ENCODE assay signal across 11 cellular contexts in genomic region chr2:27655155-27655951, GRCh38. TPM values are rescaled to one million over a fixed set of nuclear protein-coding genes. Genes with fewer than 3 reads are reported as not detected.
DNase-seq lines count a peak whose midpoint lies in the region; ATAC-seq and TF ChIP-seq lines count a peak whose summit lies in the region.
"Had no signal": no experiment of that assay in that cellular context is flagged by ENCODE, and none has a peak within 500 bp of the region (broad histone marks: within the 10 kb centered on the region; RNA-seq: fewer than 3 reads in every experiment).

No MANE protein-coding gene starts in this region.

- no peak overlapping the region for H2BK12ac ChIP-seq in mesenchymal stem cell (ENCODE audit: low read length in 2 of 2)

- H3K27ac Mint-ChIP-seq in activated CD4-positive, alpha-beta T cell treated with anti-CD3 and anti-CD28 coated beads for 36 hours: peak overlapping the region; percentile 22
- H3K27ac Mint-ChIP-seq: stimulated activated effector memory CD8-positive, alpha-beta T cell treated with anti-CD3 and anti-CD28 coated beads, Interleukin-12 subunit alpha, Interleukin-12 subunit beta, amount 100 ng/mL, for 72 hours had no signal

- H3K9me3 ChIP-seq in mesenchymal stem cell (ENCODE audit: control insufficient read depth, low read length): no peaks in the 10 kb centered on the region

- peaks cover 2% of the 10 kb centered on the region for H3K4me1 ChIP-seq in mesenchymal stem cell (ENCODE audit: control insufficient read depth, insufficient read depth, low read depth, low read length)

- peaks cover 50% of the 10 kb centered on the region for H3K36me3 ChIP-seq in brain microvascular endothelial cell (replicated peaks)
- H3K36me3 ChIP-seq in mesenchymal stem cell (ENCODE audit: control insufficient read depth in 1 of 2, insufficient read depth in 2 of 2, low read depth in 1 of 2, low read length in 2 of 2): peaks cover 11 to 95% of the 10 kb centered on the region in 2 experiments

- H2AK5ac ChIP-seq in mesenchymal stem cell (ENCODE audit: low read length, severe bottlenecking): no peak overlapping the region

- in situ Hi-C loops in brain microvascular endothelial cell (cut with HindIII; ENCODE audit: low pct_ligation_motif_present, low sequenced_read_pairs): no loop called here

- H3K18ac ChIP-seq in mesenchymal stem cell (ENCODE audit: low read depth in 1 of 2, low read length in 2 of 2): no peak overlapping the region

- no peaks in the 10 kb centered on the region for H3K9me3 Mint-ChIP-seq in activated CD4-positive, alpha-beta T cell treated with anti-CD3 and anti-CD28 coated beads for 36 hours (ENCODE audit: low read depth)
- H3K9me3 Mint-ChIP-seq: stimulated activated effector memory CD8-positive, alpha-beta T cell treated with anti-CD3 and anti-CD28 coated beads, Interleukin-12 subunit alpha, Interleukin-12 subunit beta, amount 100 ng/mL, for 72 hours had no signal

- peaks cover 25% of the 10 kb centered on the region for H3K4me1 Mint-ChIP-seq in activated CD4-positive, alpha-beta T cell treated with anti-CD3 and anti-CD28 coated beads for 36 hours

- H3K27ac ChIP-seq in brain microvascular endothelial cell: no peak overlapping the region
- no peak overlapping the region for H3K27ac ChIP-seq in mesenchymal stem cell (ENCODE audit: low read length, poor library complexity, severe bottlenecking)

- no peak overlapping the region for H2AFZ ChIP-seq in mesenchymal stem cell (ENCODE audit: low read depth, low read length)

- no peak overlapping the region for H3K23ac ChIP-seq in mesenchymal stem cell (ENCODE audit: low read length in 2 of 2)

- H2BK120ac ChIP-seq in mesenchymal stem cell (ENCODE audit: low read depth, low read length): no peak overlapping the region

- POLR2A ChIA-PET in activated CD4-positive, alpha-beta T cell treated with anti-CD3 and anti-CD28 coated beads for 36 hours (lab: Charles Lee): interaction anchor here (1.2 kb wide), 1 partner anchor 9 kb away, joined by 3 read pairs; no protein-coding TSS in a partner anchor

- no peak for ATAC-seq in activated CD4-positive, alpha-beta T cell treated with anti-CD3 and anti-CD28 coated beads for 36 hours
- ATAC-seq: stimulated activated effector memory CD8-positive, alpha-beta T cell treated with anti-CD3 and anti-CD28 coated beads, Interleukin-12 subunit alpha, Interleukin-12 subunit beta, amount 100 ng/mL, for 72 hours had no signal

- CTCF ChIA-PET in activated CD4-positive, alpha-beta T cell treated with anti-CD3 and anti-CD28 coated beads for 36 hours (lab: Charles Lee): interaction anchor here (0.6 to 2.6 kb wide), 3 partner anchors 8 to 28 kb away, joined by 3 to 12 read pairs (median 6); partner anchors contain the start of genes SLC4A1AP and SUPT7L

- no peak overlapping the region for H3K4ac ChIP-seq in mesenchymal stem cell (ENCODE audit: low read depth in 1 of 2, low read length in 2 of 2)

- H3K27me3 ChIP-seq in brain microvascular endothelial cell (replicated peaks) (no peaks in the 10 kb centered on the region), mesenchymal stem cell (ENCODE audit: control insufficient read depth in 1 of 2, insufficient read depth in 1 of 2, low read length in 2 of 2) (no peaks in the 10 kb centered on the region)

- no peak for DNase-seq in activated CD4-positive, alpha-beta T cell treated with anti-CD3 and anti-CD28 coated beads for 36 hours
- no peak for DNase-seq in activated CD4-positive, alpha-beta T cell treated with anti-CD3 and anti-CD28 coated beads for 1 hour
- DNase-seq in brain microvascular endothelial cell: peak; percentile 81
- DNase-seq in renal cortical epithelial cell (ENCODE audit: low read depth): peak; percentile 23
- no peak for DNase-seq in NCI-H187 treated with DMSO at 0.1 percent for 48 hours (lab: John Stamatoyannopoulos, UW)
- no peak for DNase-seq in mesenchymal stem cell
- DNase-seq: activated CD4-positive, alpha-beta T cell treated with anti-CD3 and anti-CD28 coated beads, Interleukin-2, amount 50 U/mL, for 48 hours; caudate nucleus; NCI-H2107 had no signal

- peaks cover 15% of the 10 kb centered on the region for H3K79me1 ChIP-seq in mesenchymal stem cell (replicated peaks; ENCODE audit: low read length, poor library complexity, severe bottlenecking)

- H2BK15ac ChIP-seq in mesenchymal stem cell (ENCODE audit: low read depth, poor library complexity, severe bottlenecking): no peak overlapping the region

- no peak overlapping the region for H2BK5ac ChIP-seq in mesenchymal stem cell (ENCODE audit: low read depth, low read length, poor library complexity, severe bottlenecking)

- no peaks in the 10 kb centered on the region for H3K27me3 Mint-ChIP-seq in activated CD4-positive, alpha-beta T cell treated with anti-CD3 and anti-CD28 coated beads for 36 hours

- intact Hi-C loops in activated CD4-positive, alpha-beta T cell treated with anti-CD3 and anti-CD28 coated beads for 36 hours (cut with DNase I, micrococcal nuclease): no loop called here

- no peak overlapping the region for H3K9ac ChIP-seq in mesenchymal stem cell (ENCODE audit: low read length)

- H3K4me3 ChIP-seq in brain microvascular endothelial cell (ENCODE audit: low read depth, low read length) (no peak overlapping the region), mesenchymal stem cell (ENCODE audit: insufficient read depth in 1 of 2, low read depth in 1 of 2, low read length in 2 of 2) (no peak overlapping the region)
- H3K4me3 ChIP-seq: smooth muscle cell had no signal

- no peak overlapping the region for H3K14ac ChIP-seq in mesenchymal stem cell (ENCODE audit: low read length in 2 of 2)

- H3K36me3 Mint-ChIP-seq in activated CD4-positive, alpha-beta T cell treated with anti-CD3 and anti-CD28 coated beads for 36 hours (ENCODE audit: low read depth): peaks cover 51% of the 10 kb centered on the region

- TF ChIP-seq CTCF in brain microvascular endothelial cell (IDR thresholded peaks at IDR 0.05; ENCODE audit: low read depth, low read length, missing control alignments): no peak

- no peak overlapping the region for H4K91ac ChIP-seq in mesenchymal stem cell (ENCODE audit: low read length)

- H4K8ac ChIP-seq in mesenchymal stem cell (ENCODE audit: low read length): no peak overlapping the region

- H3K4me3 Mint-ChIP-seq in activated CD4-positive, alpha-beta T cell treated with anti-CD3 and anti-CD28 coated beads for 36 hours: no peak overlapping the region
- H3K4me3 Mint-ChIP-seq: stimulated activated effector memory CD8-positive, alpha-beta T cell treated with anti-CD3 and anti-CD28 coated beads, Interleukin-12 subunit alpha, Interleukin-12 subunit beta, amount 100 ng/mL, for 72 hours had no signal

- WGBS in mesenchymal stem cell: 96% methylated on average over 6 of the region's 7 CpGs

- H3K4me2 ChIP-seq in mesenchymal stem cell (ENCODE audit: low read length, poor library complexity, severe bottlenecking): no peak overlapping the region
- H3K4me2 ChIP-seq: smooth muscle cell had no signal

RNA-seq across cellular contexts. Expression of gene SUPT7L, which starts 8.1 kb away (rescaled TPM):
- total RNA-seq in activated CD4-positive, alpha-beta T cell treated with anti-CD3 and anti-CD28 coated beads for 36 hours: 10 to 100 TPM; 23.7 to 26.1 TPM
- total RNA-seq in renal cortical epithelial cell: 15.3 and 31.9 TPM in 2 replicates
- 25.1 TPM for polyA plus RNA-seq in mesenchymal stem cell (2013, experiment 1 of 2)
- 25.0 TPM for polyA plus RNA-seq in mesenchymal stem cell (2013, experiment 2 of 2)

RNA-seq across cellular contexts. Expression of gene SLC4A1AP, which starts 8.3 kb away (rescaled TPM):
- 10 to 100 TPM; 23.8 to 25.3 TPM for total RNA-seq in activated CD4-positive, alpha-beta T cell treated with anti-CD3 and anti-CD28 coated beads for 36 hours
- 30.2 and 39.1 TPM in 2 replicates for total RNA-seq in renal cortical epithelial cell
- 21.1 TPM for polyA plus RNA-seq in mesenchymal stem cell (2013, experiment 1 of 2)
- 20.7 TPM for polyA plus RNA-seq in mesenchymal stem cell (2013, experiment 2 of 2)

RNA-seq across cellular contexts. Expression of gene GPN1, which starts 26.5 kb away (rescaled TPM):
- 10 to 100 TPM; 45.6 to 63.9 TPM for total RNA-seq in activated CD4-positive, alpha-beta T cell treated with anti-CD3 and anti-CD28 coated beads for 36 hours
- 76.8 and 86.5 TPM in 2 replicates for total RNA-seq in renal cortical epithelial cell
- polyA plus RNA-seq in mesenchymal stem cell (2013, experiment 1 of 2): 26.6 TPM
- 26.4 TPM for polyA plus RNA-seq in mesenchymal stem cell (2013, experiment 2 of 2)

RNA-seq across cellular contexts. Expression of gene CCDC121, which starts 26.5 kb away (rescaled TPM):
- under 1 TPM; 0.11 to 0.44 TPM for total RNA-seq in activated CD4-positive, alpha-beta T cell treated with anti-CD3 and anti-CD28 coated beads for 36 hours
- 0.69 and 3.8 TPM in 2 replicates for total RNA-seq in renal cortical epithelial cell
- polyA plus RNA-seq in mesenchymal stem cell (2013, experiment 1 of 2): 1.1 TPM
- 1.6 TPM for polyA plus RNA-seq in mesenchymal stem cell (2013, experiment 2 of 2)

Comparison
In these comparisons a context has a peak if more than half of its experiments do, and no peak if none do; other contexts are left out.
1. DNase-seq: peak in brain microvascular endothelial cell (single experiment) and renal cortical epithelial cell (single experiment); none in activated CD4-positive, alpha-beta T cell treated with anti-CD3 and anti-CD28 coated beads for 36 hours (single experiment), activated CD4-positive, alpha-beta T cell treated with anti-CD3 and anti-CD28 coated beads for 1 hour (single experiment), NCI-H187 treated with DMSO at 0.1 percent for 48 hours (single experiment) and mesenchymal stem cell (single experiment).